12 cellular contexts compared by ENCODE assay signal in genomic region chr3:12986031-12986430, GRCh38.
"Had no signal": no experiment of that assay in that cellular context is flagged by ENCODE, and none has a peak within 500 bp of the region (broad histone marks: within the 10 kb centered on the region; RNA-seq: fewer than 3 reads in every experiment).

No MANE protein-coding gene starts in this region.

- H3K36me3 ChIP-seq: thyroid gland, vagina had no signal

- H3K27me3 ChIP-seq: thyroid gland, vagina had no signal

- ATAC-seq: activated T-cell treated with anti-CD3 and anti-CD28 coated beads, Interleukin-2, amount 50 U/mL, for 4 hours had no signal

- DNase-seq: activated CD4-positive, alpha-beta T cell treated with anti-CD3 and anti-CD28 coated beads for 1 hour; activated CD4-positive, alpha-beta T cell treated with anti-CD3 and anti-CD28 coated beads, Interleukin-2, amount 50 U/mL, for 48 hours; activated T-cell treated with anti-CD3 and anti-CD28 coated beads, Interleukin-2, amount 50 U/mL, for 4 hours; central memory CD4-positive, alpha-beta T cell; effector CD4-positive, alpha-beta T cell; nephron progenitor cell; stimulated activated CD4-positive, alpha-beta T cell treated with anti-CD3 and anti-CD28 coated beads, Interleukin-15, amount 100 ng/mL, for 24 hours; stimulated activated CD4-positive, alpha-beta T cell treated with anti-CD3 and anti-CD28 coated beads, Interleukin-4, amount 100 ng/mL, for 24 hours; T-helper 2 cell; thyroid gland had no signal

- H3K27ac ChIP-seq: coronary artery, thyroid gland, vagina had no signal

- H3K27ac Mint-ChIP-seq: nephron progenitor cell had no signal

- H3K9me3 ChIP-seq: thyroid gland, vagina had no signal

- H3K4me3 Mint-ChIP-seq: activated T-cell treated with anti-CD3 and anti-CD28 coated beads, Interleukin-2, amount 50 U/mL, for 4 hours; nephron progenitor cell had no signal

- H3K9me3 Mint-ChIP-seq: activated T-cell treated with anti-CD3 and anti-CD28 coated beads, Interleukin-2, amount 50 U/mL, for 4 hours had no signal

- H3K4me3 ChIP-seq: coronary artery, thyroid gland, vagina had no signal
